In the genomic region with DNA sequence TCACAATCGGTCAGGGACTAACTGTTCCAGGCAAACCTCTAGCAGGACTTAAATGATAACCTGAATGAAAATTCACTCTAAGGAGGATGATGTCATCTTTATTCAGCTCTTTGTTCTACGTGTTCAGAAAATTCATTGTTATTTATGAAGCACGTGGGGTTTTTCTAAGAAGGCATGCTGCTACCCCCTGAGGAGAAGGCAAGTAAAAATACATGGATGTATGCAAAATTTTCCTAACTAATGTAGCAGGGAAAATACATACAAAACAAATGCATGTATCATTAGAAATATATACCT, we compare ENCODE assay signal across 1 cellular context.
TF ChIP-seq lines count a peak whose summit lies in the region.

No MANE protein-coding gene starts in this region.

TF ChIP-seq in GM12878, 131 proteins besides CTCF, POLR2A, EP300 and RAD21 (continued from another document):
- TF ChIP-seq, protein P1, sequence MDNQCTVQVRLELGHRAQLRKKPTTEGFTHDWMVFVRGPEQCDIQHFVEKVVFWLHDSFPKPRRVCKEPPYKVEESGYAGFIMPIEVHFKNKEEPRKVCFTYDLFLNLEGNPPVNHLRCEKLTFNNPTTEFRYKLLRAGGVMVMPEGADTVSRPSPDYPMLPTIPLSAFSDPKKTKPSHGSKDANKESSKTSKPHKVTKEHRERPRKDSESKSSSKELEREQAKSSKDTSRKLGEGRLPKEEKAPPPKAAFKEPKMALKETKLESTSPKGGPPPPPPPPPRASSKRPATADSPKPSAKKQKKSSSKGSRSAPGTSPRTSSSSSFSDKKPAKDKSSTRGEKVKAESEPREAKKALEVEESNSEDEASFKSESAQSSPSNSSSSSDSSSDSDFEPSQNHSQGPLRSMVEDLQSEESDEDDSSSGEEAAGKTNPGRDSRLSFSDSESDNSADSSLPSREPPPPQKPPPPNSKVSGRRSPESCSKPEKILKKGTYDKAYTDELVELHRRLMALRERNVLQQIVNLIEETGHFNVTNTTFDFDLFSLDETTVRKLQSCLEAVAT (IDR thresholded peaks at IDR 0.05), result no peak
- no peak for TF ChIP-seq EED (IDR thresholded peaks at IDR 0.05; ENCODE audit: low read depth)
- peak; percentile 47 for TF ChIP-seq ATF7 (IDR thresholded peaks at IDR 0.05; ENCODE audit: low read depth)
- TF ChIP-seq RELA (IDR thresholded peaks at IDR 0.05; ENCODE audit: borderline replicate concordance, partially characterized antibody), result no peak
- no peak for TF ChIP-seq RFX5 (IDR thresholded peaks at IDR 0.05; ENCODE audit: low read depth, low read length)
TF ChIP-seq in GM12878: peak in this region for 1.
